9 cellular contexts compared by ENCODE assay signal in genomic region chr1:21436488-21437340, GRCh38. TPM values are rescaled to one million over a fixed set of nuclear protein-coding genes. Genes with fewer than 3 reads are reported as not detected.
DNase-seq lines count a peak whose midpoint lies in the region; ATAC-seq and TF ChIP-seq lines count a peak whose summit lies in the region.
"Had no signal": no experiment of that assay in that cellular context is flagged by ENCODE, and none has a peak within 500 bp of the region (broad histone marks: within the 10 kb centered on the region; RNA-seq: fewer than 3 reads in every experiment).

No MANE protein-coding gene starts in this region.

- H3K27ac ChIP-seq in PC-3 (ENCODE audit: low read length) (no peak overlapping the region), osteoblast (ENCODE audit: low read depth, low read length) (no peak overlapping the region)

- H3K36me3 ChIP-seq in PC-3 (ENCODE audit: low read depth, low read length) (no peaks in the 10 kb centered on the region), osteoblast (ENCODE audit: insufficient read depth, low read length) (no peaks in the 10 kb centered on the region)

- peak overlapping the region; percentile 69 for H2AFZ ChIP-seq in PC-3 (ENCODE audit: low read length)
- H2AFZ ChIP-seq in osteoblast (ENCODE audit: low read length): peak overlapping the region; percentile 53

- H3K9ac ChIP-seq in PC-3 (ENCODE audit: low read length): peak overlapping the region; percentile 43

- H3K9me2 ChIP-seq in PC-3 (replicated peaks; ENCODE audit: low read length): no peaks in the 10 kb centered on the region

- H3K4me3 ChIP-seq in PC-3 (ENCODE audit: low read length): peak overlapping the region; percentile 58
- peak overlapping the region; percentile 38 for H3K4me3 ChIP-seq in osteoblast (ENCODE audit: insufficient read depth, low read length)

- H3K9me3 ChIP-seq in PC-3 (ENCODE audit: low read length) (no peaks in the 10 kb centered on the region), osteoblast (ENCODE audit: low read depth, low read length) (no peaks in the 10 kb centered on the region)

- peak; percentile 38 for ATAC-seq in PC-3

- intact Hi-C loops in PC-3 (cut with micrococcal nuclease) (no loop called here), head of caudate nucleus (cut with DNase I) (no loop called here)

- BruUV-seq in PC-3 (replicated peaks; lab: Mats Ljungman, UMichigan): no TSS peak

- H3K4me2 ChIP-seq in PC-3 (ENCODE audit: low read length) (peak overlapping the region; percentile 67), osteoblast (ENCODE audit: insufficient read depth, low read length) (peak overlapping the region; percentile 73)

- CTCF ChIA-PET in PC-3 (lab: Charles Lee): no interaction called here

- H3K27me3 ChIP-seq in PC-3 (ENCODE audit: low read length) (no peaks in the 10 kb centered on the region), osteoblast (ENCODE audit: insufficient read depth, low read length) (peaks cover 9% of the 10 kb centered on the region)

- H3K79me2 ChIP-seq in PC-3 (ENCODE audit: low read length): peaks cover 14% of the 10 kb centered on the region
- peaks cover 8% of the 10 kb centered on the region for H3K79me2 ChIP-seq in osteoblast (ENCODE audit: insufficient read depth, low read length)

- H3F3A ChIP-seq in PC-3 (ENCODE audit: low read length, unreplicated experiment): no peaks in the 10 kb centered on the region

- H3K4me1 ChIP-seq in PC-3 (ENCODE audit: insufficient read depth, low read length) (peaks cover 10% of the 10 kb centered on the region), osteoblast (ENCODE audit: insufficient read depth, low read length) (peaks cover 7% of the 10 kb centered on the region)

- H4K20me1 ChIP-seq in PC-3 (ENCODE audit: low read length) (no peaks in the 10 kb centered on the region), osteoblast (ENCODE audit: insufficient read depth, low read length) (no peaks in the 10 kb centered on the region)

- TF ChIP-seq CTCF in PC-3 (conservative IDR thresholded peaks at IDR 0.05; ENCODE audit: low read depth, low read length) (no peak), osteoblast (IDR thresholded peaks at IDR 0.05; ENCODE audit: extremely low read depth, low read depth, low read length) (no peak)

- peak; percentile 36 for DNase-seq in DMS53 treated with DMSO at 0.1 percent for 48 hours (lab: John Stamatoyannopoulos, UW; ENCODE audit: unreplicated experiment)
- peak; percentile 14 for DNase-seq in PC-3
- peak in 36 of 42 donors; percentile 17 to 80 (median 52) for DNase-seq in head of caudate nucleus
- no peak for DNase-seq in osteoblast (ENCODE audit: insufficient read length, low spot score, missing footprints)
- no peak for DNase-seq in HuH-7 (ENCODE audit: low spot score)
- no peak for DNase-seq in OCI-M1 (lab: John Stamatoyannopoulos, UW)
- DNase-seq in central memory CD4-positive, alpha-beta T cell: no peak
- DNase-seq in AG20443 (ENCODE audit: low spot score): no peak
- DNase-seq: activated naive CD4-positive, alpha-beta T cell treated with anti-CD3 and anti-CD28 coated beads, Interleukin-2, amount 50 U/mL, for 16 hours had no signal

- POLR2A ChIA-PET in PC-3 (lab: Charles Lee; ENCODE audit: unreplicated experiment): no interaction called here

RNA-seq across cellular contexts. Expression of gene NBPF3, which starts 3.2 kb away (rescaled TPM):
- total RNA-seq in PC-3 (2014; rRNA removed) (26.0 and 35.5 TPM in 2 replicates), osteoblast (12.4 and 24.6 TPM in 2 replicates)

Comparison
In these comparisons a context has a peak if more than half of its experiments do, and no peak if none do; other contexts are left out.
1. DNase-seq: peak in DMS53 treated with DMSO at 0.1 percent for 48 hours (single experiment), PC-3 (single experiment) and head of caudate nucleus (36 of 42); none in osteoblast (single experiment), HuH-7 (single experiment), OCI-M1 (single experiment), central memory CD4-positive, alpha-beta T cell (single experiment) and AG20443 (single experiment).